25 cellular contexts compared by ENCODE assay signal in genomic region chr16:17391715-17392114, GRCh38.
"Had no signal": no experiment of that assay in that cellular context is flagged by ENCODE, and none has a peak within 500 bp of the region (broad histone marks: within the 10 kb centered on the region; RNA-seq: fewer than 3 reads in every experiment).

No MANE protein-coding gene starts in this region.

- H3K27me3 ChIP-seq: breast epithelium, gastrocnemius medialis, hepatocyte, ovary, spleen, suprapubic skin, tibial nerve had no signal

- H3K4me3 ChIP-seq: breast epithelium, gastrocnemius medialis, hepatocyte, ovary, prostate gland, spleen, suprapubic skin, tibial nerve had no signal

- ATAC-seq: activated CD4-positive, CD25-positive, alpha-beta regulatory T cell treated with anti-CD3 and anti-CD28 coated beads, Interleukin-2, amount 50 U/mL, for 24 hours; activated naive CD8-positive, alpha-beta T cell treated with anti-CD3 and anti-CD28 coated beads, Interleukin-2, amount 50 U/mL, for 24 hours; gastrocnemius medialis; left cardiac atrium; left ventricle myocardium superior; T-cell had no signal

- H3K36me3 ChIP-seq: breast epithelium, gastrocnemius medialis, ovary, prostate gland, spleen, suprapubic skin, tibial nerve had no signal

- H3K9me3 Mint-ChIP-seq: activated naive CD4-positive, alpha-beta T cell treated with anti-CD3 and anti-CD28 coated beads, Interleukin-2, amount 50 U/mL, for 24 hours; activated T-helper 2 cell treated with anti-CD3 and anti-CD28 coated beads, Interferon-gamma antibody, Interleukin-2, Interleukin-4, amounts not matched to agents 10 μg/mL and 5 μg/mL and 100 μg/mL, durations not matched to agents 14 hours and 24 hours and 36 hours; central memory CD8-positive, alpha-beta T cell; nephron progenitor cell; T-helper 2 cell treated with Interferon-gamma antibody and Interleukin-4, amounts not matched to agents 5 μg/mL and 100 μg/mL, for 36 hours had no signal

- DNase-seq: activated CD4-positive, alpha-beta memory T cell treated with anti-CD3 and anti-CD28 coated beads, Interleukin-2, amount 10 ng/mL, durations not matched to agents 7 days and 5 days; activated CD4-positive, alpha-beta T cell treated with anti-CD3 and anti-CD28 coated beads for 48 hours; activated CD8-positive, alpha-beta memory T cell treated with anti-CD3 and anti-CD28 coated beads, Interleukin-2, amount 50 U/mL, for 48 hours; activated naive CD8-positive, alpha-beta T cell treated with anti-CD3 and anti-CD28 coated beads, Interleukin-2, amount 50 U/mL, for 24 hours; activated T-cell treated with anti-CD3 and anti-CD28 coated beads, Interleukin-2, amount 50 U/mL, for 48 hours; amygdala; dermis blood vessel endothelial cell; effector CD4-positive, alpha-beta T cell; gastrocnemius medialis; left cardiac atrium; left ventricle myocardium superior; nephron progenitor cell; ovary; spleen; T-cell had no signal

- H3K4me3 Mint-ChIP-seq: activated CD4-positive, alpha-beta memory T cell treated with anti-CD3 and anti-CD28 coated beads, Interleukin-2, amount 10 ng/mL, durations not matched to agents 7 days and 5 days; activated naive CD4-positive, alpha-beta T cell treated with anti-CD3 and anti-CD28 coated beads, Interleukin-2, amount 50 U/mL, for 24 hours; activated naive CD8-positive, alpha-beta T cell treated with anti-CD3 and anti-CD28 coated beads, Interleukin-2, amount 50 U/mL, for 24 hours; central memory CD8-positive, alpha-beta T cell; nephron progenitor cell; T-cell; T-helper 2 cell treated with Interferon-gamma antibody and Interleukin-4, amounts not matched to agents 5 μg/mL and 100 μg/mL, for 36 hours had no signal

- H3K27ac ChIP-seq: breast epithelium, gastrocnemius medialis, hepatocyte, ovary, prostate gland, spleen, suprapubic skin, tibial nerve had no signal

- H3K27me3 Mint-ChIP-seq: activated CD4-positive, alpha-beta memory T cell treated with anti-CD3 and anti-CD28 coated beads, Interleukin-2, amount 10 ng/mL, durations not matched to agents 7 days and 5 days; activated naive CD4-positive, alpha-beta T cell treated with anti-CD3 and anti-CD28 coated beads, Interleukin-2, amount 50 U/mL, for 24 hours; activated naive CD8-positive, alpha-beta T cell treated with anti-CD3 and anti-CD28 coated beads, Interleukin-2, amount 50 U/mL, for 24 hours; central memory CD8-positive, alpha-beta T cell; T-cell had no signal

- H3K27ac Mint-ChIP-seq: activated CD4-positive, alpha-beta memory T cell treated with anti-CD3 and anti-CD28 coated beads, Interleukin-2, amount 10 ng/mL, durations not matched to agents 7 days and 5 days; activated naive CD4-positive, alpha-beta T cell treated with anti-CD3 and anti-CD28 coated beads, Interleukin-2, amount 50 U/mL, for 24 hours; activated naive CD8-positive, alpha-beta T cell treated with anti-CD3 and anti-CD28 coated beads, Interleukin-2, amount 50 U/mL, for 24 hours; activated T-helper 2 cell treated with anti-CD3 and anti-CD28 coated beads, Interferon-gamma antibody, Interleukin-2, Interleukin-4, amounts not matched to agents 10 μg/mL and 5 μg/mL and 100 μg/mL, durations not matched to agents 14 hours and 24 hours and 36 hours; T-cell; T-helper 2 cell treated with Interferon-gamma antibody and Interleukin-4, amounts not matched to agents 5 μg/mL and 100 μg/mL, for 36 hours had no signal

- H3K4me2 ChIP-seq: hepatocyte had no signal

- H3K9me3 ChIP-seq: breast epithelium, gastrocnemius medialis, ovary, prostate gland, spleen, suprapubic skin, tibial nerve had no signal
